Comparison of ENCODE assay signal across 8 cellular contexts in genomic region chr3:186772281-186772885, GRCh38. TPM values are rescaled to one million over a fixed set of nuclear protein-coding genes. Genes with fewer than 3 reads are reported as not detected.
DNase-seq lines count a peak whose midpoint lies in the region; ATAC-seq, FAIRE-seq and TF ChIP-seq lines count a peak whose summit lies in the region.

No MANE protein-coding gene starts in this region.

- peak; percentile 12 to 42 for ATAC-seq in CD4-positive, CD25-positive, alpha-beta regulatory T cell (ENCODE audit: low read depth in 2 of 2)
- ATAC-seq in GM19324 (IDR thresholded peaks at IDR 0.05; ENCODE audit: low FRiP score, unreplicated experiment) (peak; percentile 28), HG03439 (IDR thresholded peaks at IDR 0.05; ENCODE audit: unreplicated experiment) (peak; percentile 19)

- no peak for TF ChIP-seq CTCF in bronchial epithelial cell (IDR thresholded peaks at IDR 0.05; ENCODE audit: insufficient read depth, low read length, severe bottlenecking)

- FAIRE-seq in bronchial epithelial cell (lab: Jason Lieb, UNC) = no peak

- H3K27ac Mint-ChIP-seq in CD4-positive, CD25-positive, alpha-beta regulatory T cell = peak overlapping the region; percentile 72 to 99 (median 92)

- peaks cover 4% of the 10 kb centered on the region for H3K27me3 Mint-ChIP-seq in CD4-positive, CD25-positive, alpha-beta regulatory T cell

- no peak for DNase-seq in CD4-positive, CD25-positive, alpha-beta regulatory T cell
- DNase-seq in bronchial epithelial cell (ENCODE audit: low read depth) (no peak), NCI-H82 (lab: John Stamatoyannopoulos, UW) (no peak), kidney tubule cell (ENCODE audit: low spot score) (no peak), NCI-H2081 (lab: John Stamatoyannopoulos, UW) (no peak)

- H3K36me3 Mint-ChIP-seq in CD4-positive, CD25-positive, alpha-beta regulatory T cell = no peaks in the 10 kb centered on the region

- no peaks in the 10 kb centered on the region for H3K36me3 ChIP-seq in CD4-positive, CD25-positive, alpha-beta regulatory T cell (ENCODE audit: control insufficient read depth, insufficient read depth, low read length)
- H3K36me3 ChIP-seq in bronchial epithelial cell (ENCODE audit: control insufficient read depth, insufficient read depth, low read length) (no peaks in the 10 kb centered on the region), mucosa of stomach (ENCODE audit: control insufficient read depth, insufficient read depth, low read length) (no peaks in the 10 kb centered on the region)

- H3K4me3 Mint-ChIP-seq in CD4-positive, CD25-positive, alpha-beta regulatory T cell = peak overlapping the region; percentile 91 to 95 (median 92)

- H3K9me3 ChIP-seq in CD4-positive, CD25-positive, alpha-beta regulatory T cell (ENCODE audit: control insufficient read depth in 2 of 2, low read length in 2 of 2) = no peaks in the 10 kb centered on the region
- no peaks in the 10 kb centered on the region for H3K9me3 ChIP-seq in mucosa of stomach (ENCODE audit: control insufficient read depth, low read length)

- no peaks in the 10 kb centered on the region for H3K9me3 Mint-ChIP-seq in CD4-positive, CD25-positive, alpha-beta regulatory T cell

- H3K27ac ChIP-seq in CD4-positive, CD25-positive, alpha-beta regulatory T cell (ENCODE audit: insufficient read depth, low read length, poor library complexity, severe bottlenecking) = peak overlapping the region; percentile 73

- H3K4me1 ChIP-seq in CD4-positive, CD25-positive, alpha-beta regulatory T cell (ENCODE audit: control insufficient read depth, insufficient read depth, low read length, poor library complexity, severe bottlenecking) = peaks cover 14% of the 10 kb centered on the region
- H3K4me1 ChIP-seq in mucosa of stomach (ENCODE audit: control insufficient read depth, insufficient read depth, low read length) = peaks cover 15% of the 10 kb centered on the region

- peaks cover 11 to 17% (median 15%) of the 10 kb centered on the region in 4 donors for H3K4me1 Mint-ChIP-seq in CD4-positive, CD25-positive, alpha-beta regulatory T cell

- H3K4me3 ChIP-seq in CD4-positive, CD25-positive, alpha-beta regulatory T cell (ENCODE audit: low read depth, low read length) = peak overlapping the region; percentile 92
- peak overlapping the region; percentile 22 for H3K4me3 ChIP-seq in bronchial epithelial cell (ENCODE audit: low read depth, low read length)
- H3K4me3 ChIP-seq in mucosa of stomach (ENCODE audit: low read length) = peak overlapping the region; percentile 51

- peak overlapping the region; percentile 61 for H3K9ac ChIP-seq in mucosa of stomach (ENCODE audit: low read length)

- no peaks in the 10 kb centered on the region for H3K27me3 ChIP-seq in CD4-positive, CD25-positive, alpha-beta regulatory T cell (ENCODE audit: control insufficient read depth, insufficient read depth, low read length)
- H3K27me3 ChIP-seq in bronchial epithelial cell (ENCODE audit: control insufficient read depth, insufficient read depth, low read length) (no peaks in the 10 kb centered on the region), mucosa of stomach (ENCODE audit: control insufficient read depth, insufficient read depth, low read length) (peaks cover 4% of the 10 kb centered on the region)

RNA-seq across cellular contexts. Expression of gene EIF4A2, which starts 11.0 kb away (rescaled TPM):
- 900 TPM for total RNA-seq in CD4-positive, CD25-positive, alpha-beta regulatory T cell
- 100 to 1,000 TPM; 203 to 253 (median 230) TPM for polyA plus RNA-seq in CD4-positive, CD25-positive, alpha-beta regulatory T cell
- total RNA-seq in bronchial epithelial cell = 357 and 614 TPM in 2 replicates

RNA-seq across cellular contexts. Expression of gene RFC4, which starts 33.9 kb away (rescaled TPM):
- 16.8 TPM for total RNA-seq in CD4-positive, CD25-positive, alpha-beta regulatory T cell
- polyA plus RNA-seq in CD4-positive, CD25-positive, alpha-beta regulatory T cell = 10 to 100 TPM; 15.6 to 40.2 (median 24.9) TPM
- total RNA-seq in bronchial epithelial cell = 12.4 and 26.1 TPM in 2 replicates

RNA-seq across cellular contexts. Expression of gene KNG1, which starts 55.2 kb away (rescaled TPM):
- not detected for total RNA-seq in CD4-positive, CD25-positive, alpha-beta regulatory T cell
- not detected for polyA plus RNA-seq in CD4-positive, CD25-positive, alpha-beta regulatory T cell
- total RNA-seq in bronchial epithelial cell = not detected in 2 replicates

Comparison
In these comparisons a context has a peak if more than half of its experiments do, and no peak if none do; other contexts are left out.
1. H3K4me3 ChIP-seq: peak in every context shown above with its lines; median percentile 92 in CD4-positive, CD25-positive, alpha-beta regulatory T cell; 51 in mucosa of stomach; 22 in bronchial epithelial cell.